In genomic region chr12:119171266-119171665, GRCh38 we compare ENCODE assay signal across 1 cellular context.
TF ChIP-seq lines count a peak whose summit lies in the region.

No MANE protein-coding gene starts in this region.

TF ChIP-seq in GM23338, 12 proteins besides CTCF, POLR2A, EP300 and RAD21 (continued from another document):
- TF ChIP-seq, protein P1, sequence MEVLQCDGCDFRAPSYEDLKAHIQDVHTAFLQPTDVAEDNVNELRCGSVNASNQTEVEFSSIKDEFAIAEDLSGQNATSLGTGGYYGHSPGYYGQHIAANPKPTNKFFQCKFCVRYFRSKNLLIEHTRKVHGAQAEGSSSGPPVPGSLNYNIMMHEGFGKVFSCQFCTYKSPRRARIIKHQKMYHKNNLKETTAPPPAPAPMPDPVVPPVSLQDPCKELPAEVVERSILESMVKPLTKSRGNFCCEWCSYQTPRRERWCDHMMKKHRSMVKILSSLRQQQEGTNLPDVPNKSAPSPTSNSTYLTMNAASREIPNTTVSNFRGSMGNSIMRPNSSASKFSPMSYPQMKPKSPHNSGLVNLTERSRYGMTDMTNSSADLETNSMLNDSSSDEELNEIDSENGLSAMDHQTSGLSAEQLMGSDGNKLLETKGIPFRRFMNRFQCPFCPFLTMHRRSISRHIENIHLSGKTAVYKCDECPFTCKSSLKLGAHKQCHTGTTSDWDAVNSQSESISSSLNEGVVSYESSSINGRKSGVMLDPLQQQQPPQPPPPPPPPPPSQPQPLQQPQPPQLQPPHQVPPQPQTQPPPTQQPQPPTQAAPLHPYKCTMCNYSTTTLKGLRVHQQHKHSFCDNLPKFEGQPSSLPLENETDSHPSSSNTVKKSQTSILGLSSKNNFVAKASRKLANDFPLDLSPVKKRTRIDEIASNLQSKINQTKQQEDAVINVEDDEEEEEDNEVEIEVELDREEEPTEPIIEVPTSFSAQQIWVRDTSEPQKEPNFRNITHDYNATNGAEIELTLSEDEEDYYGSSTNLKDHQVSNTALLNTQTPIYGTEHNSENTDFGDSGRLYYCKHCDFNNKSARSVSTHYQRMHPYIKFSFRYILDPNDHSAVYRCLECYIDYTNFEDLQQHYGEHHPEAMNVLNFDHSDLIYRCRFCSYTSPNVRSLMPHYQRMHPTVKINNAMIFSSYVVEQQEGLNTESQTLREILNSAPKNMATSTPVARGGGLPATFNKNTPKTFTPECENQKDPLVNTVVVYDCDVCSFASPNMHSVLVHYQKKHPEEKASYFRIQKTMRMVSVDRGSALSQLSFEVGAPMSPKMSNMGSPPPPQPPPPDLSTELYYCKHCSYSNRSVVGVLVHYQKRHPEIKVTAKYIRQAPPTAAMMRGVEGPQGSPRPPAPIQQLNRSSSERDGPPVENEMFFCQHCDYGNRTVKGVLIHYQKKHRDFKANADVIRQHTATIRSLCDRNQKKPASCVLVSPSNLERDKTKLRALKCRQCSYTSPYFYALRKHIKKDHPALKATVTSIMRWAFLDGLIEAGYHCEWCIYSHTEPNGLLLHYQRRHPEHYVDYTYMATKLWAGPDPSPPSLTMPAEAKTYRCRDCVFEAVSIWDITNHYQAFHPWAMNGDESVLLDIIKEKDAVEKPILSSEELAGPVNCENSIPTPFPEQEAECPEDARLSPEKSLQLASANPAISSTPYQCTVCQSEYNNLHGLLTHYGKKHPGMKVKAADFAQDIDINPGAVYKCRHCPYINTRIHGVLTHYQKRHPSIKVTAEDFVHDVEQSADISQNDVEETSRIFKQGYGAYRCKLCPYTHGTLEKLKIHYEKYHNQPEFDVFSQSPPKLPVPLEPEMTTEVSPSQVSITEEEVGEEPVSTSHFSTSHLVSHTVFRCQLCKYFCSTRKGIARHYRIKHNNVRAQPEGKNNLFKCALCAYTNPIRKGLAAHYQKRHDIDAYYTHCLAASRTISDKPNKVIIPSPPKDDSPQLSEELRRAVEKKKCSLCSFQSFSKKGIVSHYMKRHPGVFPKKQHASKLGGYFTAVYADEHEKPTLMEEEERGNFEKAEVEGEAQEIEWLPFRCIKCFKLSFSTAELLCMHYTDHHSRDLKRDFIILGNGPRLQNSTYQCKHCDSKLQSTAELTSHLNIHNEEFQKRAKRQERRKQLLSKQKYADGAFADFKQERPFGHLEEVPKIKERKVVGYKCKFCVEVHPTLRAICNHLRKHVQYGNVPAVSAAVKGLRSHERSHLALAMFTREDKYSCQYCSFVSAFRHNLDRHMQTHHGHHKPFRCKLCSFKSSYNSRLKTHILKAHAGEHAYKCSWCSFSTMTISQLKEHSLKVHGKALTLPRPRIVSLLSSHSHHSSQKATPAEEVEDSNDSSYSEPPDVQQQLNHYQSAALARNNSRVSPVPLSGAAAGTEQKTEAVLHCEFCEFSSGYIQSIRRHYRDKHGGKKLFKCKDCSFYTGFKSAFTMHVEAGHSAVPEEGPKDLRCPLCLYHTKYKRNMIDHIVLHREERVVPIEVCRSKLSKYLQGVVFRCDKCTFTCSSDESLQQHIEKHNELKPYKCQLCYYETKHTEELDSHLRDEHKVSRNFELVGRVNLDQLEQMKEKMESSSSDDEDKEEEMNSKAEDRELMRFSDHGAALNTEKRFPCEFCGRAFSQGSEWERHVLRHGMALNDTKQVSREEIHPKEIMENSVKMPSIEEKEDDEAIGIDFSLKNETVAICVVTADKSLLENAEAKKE (CRISPR knock-in tag; IDR thresholded peaks at IDR 0.05) = no peak
- TF ChIP-seq ZNF331 (CRISPR knock-in tag; IDR thresholded peaks at IDR 0.05; ENCODE audit: low read depth) (no peak), CREB1 (CRISPR knock-in tag; IDR thresholded peaks at IDR 0.05; ENCODE audit: low read depth) (no peak), NANOG (IDR thresholded peaks at IDR 0.05; ENCODE audit: borderline replicate concordance) (no peak), REST (IDR thresholded peaks at IDR 0.05; ENCODE audit: unreplicated experiment) (no peak), ZNF114 (CRISPR knock-in tag; IDR thresholded peaks at IDR 0.05) (no peak), POLR2AphosphoS5 (IDR thresholded peaks at IDR 0.05; ENCODE audit: low read depth) (no peak), EZH2phosphoT487 (IDR thresholded peaks at IDR 0.05; ENCODE audit: unreplicated experiment) (no peak)
